Comparison of ENCODE assay signal across 13 cellular contexts in genomic region chr11:93736129-93736528, GRCh38. TPM values are rescaled to one million over a fixed set of nuclear protein-coding genes. Genes with fewer than 3 reads are reported as not detected.
DNase-seq lines count a peak whose midpoint lies in the region; ATAC-seq, FAIRE-seq and TF ChIP-seq lines count a peak whose summit lies in the region.
"Had no signal": no experiment of that assay in that cellular context is flagged by ENCODE, and none has a peak within 500 bp of the region (broad histone marks: within the 10 kb centered on the region; RNA-seq: fewer than 3 reads in every experiment).

No MANE protein-coding gene starts in this region.

- H3K9me3 ChIP-seq in DOHH2 (ENCODE audit: control insufficient read depth, insufficient read depth, low read length), result no peaks in the 10 kb centered on the region
- no peaks in the 10 kb centered on the region for H3K9me3 ChIP-seq in Karpas-422 (ENCODE audit: low read length)
- H3K9me3 ChIP-seq in astrocyte (ENCODE audit: insufficient read depth, low read depth, low read length), result no peaks in the 10 kb centered on the region

- TF ChIP-seq CTCF in DOHH2 (IDR thresholded peaks at IDR 0.05; ENCODE audit: low read depth, low read length, poor library complexity, severe bottlenecking) (no peak), astrocyte (IDR thresholded peaks at IDR 0.05; ENCODE audit: insufficient read depth, low read depth, low read length) (no peak)

- FAIRE-seq in astrocyte (lab: Jason Lieb, UNC), result no peak

- peak overlapping the region; percentile 86 for H3K4me2 ChIP-seq in DOHH2 (ENCODE audit: low read length)
- peak overlapping the region; percentile 92 for H3K4me2 ChIP-seq in Karpas-422 (ENCODE audit: low read depth, low read length, poor library complexity, severe bottlenecking)
- H3K4me2 ChIP-seq in astrocyte (ENCODE audit: low read length), result peak overlapping the region; percentile 86

- H3K36me3 Mint-ChIP-seq in astrocyte (ENCODE audit: low read depth, unreplicated experiment), result peaks cover 37% of the 10 kb centered on the region
- peaks cover 63% of the 10 kb centered on the region for H3K36me3 Mint-ChIP-seq in natural killer cell treated with Interleukin-12 subunit alpha and Interleukin-12 subunit beta and Interleukin-15 and Interleukin-18, amount 100 ng/mL, for 72 hours

- H3K27me3 Mint-ChIP-seq in astrocyte (ENCODE audit: low read depth, unreplicated experiment), result no peaks in the 10 kb centered on the region
- H3K27me3 Mint-ChIP-seq in natural killer cell treated with Interleukin-12 subunit alpha and Interleukin-12 subunit beta and Interleukin-15 and Interleukin-18, amount 100 ng/mL, for 72 hours, result no peaks in the 10 kb centered on the region

- H3K27ac ChIP-seq in DOHH2 (ENCODE audit: low read depth, low read length), result peak overlapping the region; percentile 30
- H3K27ac ChIP-seq in Karpas-422 (ENCODE audit: low read length), result peak overlapping the region; percentile 85
- H3K27ac ChIP-seq in astrocyte (ENCODE audit: low read depth, low read length), result no peak overlapping the region
- H3K27ac ChIP-seq: parathyroid adenoma had no signal

- H3K4me3 ChIP-seq in DOHH2 (ENCODE audit: low read length) (peak overlapping the region; percentile 23), Karpas-422 (ENCODE audit: low read length) (peak overlapping the region; percentile 79; the same call in 1 of the 2 replicates), astrocyte (ENCODE audit: insufficient read depth, low read depth, low read length) (no peak overlapping the region)

- peaks cover 100% of the 10 kb centered on the region for H3K36me3 ChIP-seq in DOHH2 (ENCODE audit: control insufficient read depth, low read length)
- H3K36me3 ChIP-seq in Karpas-422 (ENCODE audit: insufficient read depth, low read length), result peaks cover 97% of the 10 kb centered on the region
- H3K36me3 ChIP-seq in astrocyte (ENCODE audit: insufficient read depth, low read length), result peaks cover 76% of the 10 kb centered on the region

- peaks cover 46% of the 10 kb centered on the region for H3K4me1 Mint-ChIP-seq in astrocyte (ENCODE audit: low read depth, unreplicated experiment)
- H3K4me1 Mint-ChIP-seq in natural killer cell treated with Interleukin-12 subunit alpha and Interleukin-12 subunit beta and Interleukin-15 and Interleukin-18, amount 100 ng/mL, for 72 hours (ENCODE audit: low read depth in 2 of 2), result peaks cover 40 to 70% of the 10 kb centered on the region in 2 donors

- H3K9me2 ChIP-seq in DOHH2 (replicated peaks; ENCODE audit: control insufficient read depth, low read length) (no peaks in the 10 kb centered on the region), Karpas-422 (replicated peaks; ENCODE audit: insufficient read depth, low read length) (no peaks in the 10 kb centered on the region)

- no peak for ATAC-seq in natural killer cell treated with Interleukin-12 subunit alpha and Interleukin-12 subunit beta and Interleukin-15 and Interleukin-18, amount 100 ng/mL, for 72 hours
- no peak for ATAC-seq in HG03521 (IDR thresholded peaks at IDR 0.05; ENCODE audit: unreplicated experiment)
- ATAC-seq: left lobe of liver had no signal

- H3F3A ChIP-seq in DOHH2 (ENCODE audit: control insufficient read depth, insufficient read depth), result peaks cover 99% of the 10 kb centered on the region

- peak overlapping the region; percentile 76 for H3K4me3 Mint-ChIP-seq in astrocyte (ENCODE audit: unreplicated experiment)
- H3K4me3 Mint-ChIP-seq in natural killer cell treated with Interleukin-12 subunit alpha and Interleukin-12 subunit beta and Interleukin-15 and Interleukin-18, amount 100 ng/mL, for 72 hours, result peak overlapping the region; percentile 93

- H4K20me1 ChIP-seq in DOHH2 (ENCODE audit: control insufficient read depth, insufficient read depth, low read depth, low read length) (peaks cover 72% of the 10 kb centered on the region), Karpas-422 (ENCODE audit: insufficient read depth, low read depth, low read length) (peaks cover 88% of the 10 kb centered on the region), astrocyte (ENCODE audit: insufficient read depth, low read length) (peaks cover 87% of the 10 kb centered on the region)

- H2AFZ ChIP-seq in Karpas-422 (ENCODE audit: low read length) (no peak overlapping the region), astrocyte (ENCODE audit: low read depth, low read length) (no peak overlapping the region)
- H2AFZ ChIP-seq: parathyroid adenoma had no signal

- H3K27ac Mint-ChIP-seq in astrocyte (ENCODE audit: unreplicated experiment), result no peak overlapping the region
- peak overlapping the region; percentile 99 to 100 for H3K27ac Mint-ChIP-seq in natural killer cell treated with Interleukin-12 subunit alpha and Interleukin-12 subunit beta and Interleukin-15 and Interleukin-18, amount 100 ng/mL, for 72 hours

- DNase-seq in Karpas-422 (no peak), astrocyte (ENCODE audit: low read depth) (no peak), SKM-1 (lab: John Stamatoyannopoulos, UW; ENCODE audit: unreplicated experiment) (no peak)
- no peak for DNase-seq in natural killer cell treated with Interleukin-12 subunit alpha and Interleukin-12 subunit beta and Interleukin-15 and Interleukin-18, amount 100 ng/mL, for 72 hours (ENCODE audit: low spot score)
- no peak for DNase-seq in central memory CD4-positive, alpha-beta T cell
- DNase-seq: caudate nucleus; NCI-H1930; stimulated activated naive CD4-positive, alpha-beta T cell treated with Interleukin-2 at 50 U/mL for 16 hours had no signal

- no peaks in the 10 kb centered on the region for H3K9me3 Mint-ChIP-seq in astrocyte (ENCODE audit: unreplicated experiment)
- no peaks in the 10 kb centered on the region for H3K9me3 Mint-ChIP-seq in natural killer cell treated with Interleukin-12 subunit alpha and Interleukin-12 subunit beta and Interleukin-15 and Interleukin-18, amount 100 ng/mL, for 72 hours
- H3K9me3 Mint-ChIP-seq: T-helper 1 cell treated with Interleukin-12 subunit alpha and Interleukin-12 subunit beta and Interleukin-4 antibody, amounts not matched to agents 30 μg/mL and 1 μg/mL, for 36 hours had no signal

- H3K27me3 ChIP-seq in DOHH2 (ENCODE audit: control insufficient read depth, low read length) (no peaks in the 10 kb centered on the region), Karpas-422 (ENCODE audit: low read length) (no peaks in the 10 kb centered on the region), astrocyte (ENCODE audit: insufficient read depth, low read length) (no peaks in the 10 kb centered on the region)

- H3K9ac ChIP-seq in Karpas-422 (ENCODE audit: low read length) (peak overlapping the region; percentile 0; the same call in 1 of the 2 replicates), astrocyte (ENCODE audit: low read length) (no peak overlapping the region)
- H3K9ac ChIP-seq: parathyroid adenoma had no signal

- H3K79me2 ChIP-seq in DOHH2 (ENCODE audit: control insufficient read depth, low read length), result peaks cover 80% of the 10 kb centered on the region
- peaks cover 81% of the 10 kb centered on the region for H3K79me2 ChIP-seq in Karpas-422 (ENCODE audit: low read length)
- H3K79me2 ChIP-seq in astrocyte (ENCODE audit: insufficient read depth, low read length), result peaks cover 89% of the 10 kb centered on the region

- H3K4me1 ChIP-seq in DOHH2 (ENCODE audit: control insufficient read depth, low read length), result peaks cover 53% of the 10 kb centered on the region
- H3K4me1 ChIP-seq in Karpas-422 (ENCODE audit: low read length), result peaks cover 64% of the 10 kb centered on the region
- peaks cover 12% of the 10 kb centered on the region for H3K4me1 ChIP-seq in astrocyte (ENCODE audit: insufficient read depth, low read length)

RNA-seq across cellular contexts. Expression of gene TAF1D, which starts 5.2 kb away (rescaled TPM):
- 289 and 429 TPM in 2 replicates for total RNA-seq in Karpas-422 (2014; rRNA removed; shearing (Covaris generic); ENCODE audit: low replicate concordance)
- 131 and 145 TPM in 2 replicates for total RNA-seq in astrocyte
- 100 to 1,000 TPM; 146 to 329 TPM for total RNA-seq in natural killer cell treated with Interleukin-12 subunit alpha and Interleukin-12 subunit beta and Interleukin-15 and Interleukin-18, amount 100 ng/mL, for 72 hours

RNA-seq across cellular contexts. Expression of gene C11orf54, which starts 5.3 kb away (rescaled TPM):
- total RNA-seq in Karpas-422 (2014; rRNA removed; shearing (Covaris generic); ENCODE audit: low replicate concordance), result 44.0 and 81.4 TPM in 2 replicates
- total RNA-seq in astrocyte, result 12.7 and 14.8 TPM in 2 replicates
- total RNA-seq in natural killer cell treated with Interleukin-12 subunit alpha and Interleukin-12 subunit beta and Interleukin-15 and Interleukin-18, amount 100 ng/mL, for 72 hours, result 10 to 100 TPM; 19.6 to 25.5 TPM

RNA-seq across cellular contexts. Expression of gene MED17, which starts 48.0 kb away (rescaled TPM):
- 62.0 and 77.4 TPM in 2 replicates for total RNA-seq in Karpas-422 (2014; rRNA removed; shearing (Covaris generic); ENCODE audit: low replicate concordance)
- 37.0 and 40.0 TPM in 2 replicates for total RNA-seq in astrocyte
- 10 to 100 TPM; 47.7 to 60.6 TPM for total RNA-seq in natural killer cell treated with Interleukin-12 subunit alpha and Interleukin-12 subunit beta and Interleukin-15 and Interleukin-18, amount 100 ng/mL, for 72 hours
